Comparison of ENCODE assay signal across 8 cellular contexts in genomic region chr12:12803186-12803585, GRCh38. TPM values are rescaled to one million over a fixed set of nuclear protein-coding genes. Genes with fewer than 3 reads are reported as not detected.
DNase-seq lines count a peak whose midpoint lies in the region; ATAC-seq and TF ChIP-seq lines count a peak whose summit lies in the region.

No MANE protein-coding gene starts in this region.

- H3K4me3 ChIP-seq in PC-9, result peak overlapping the region; percentile 47; the same call in 1 of the 2 replicates

- peaks cover 7% of the 10 kb centered on the region for H3K9me3 Mint-ChIP-seq in activated naive CD8-positive, alpha-beta T cell treated with anti-CD3 and anti-CD28 coated beads, Interleukin-2, amount 10 ng/mL, durations not matched to agents 7 days and 5 days

- H3K27me3 ChIP-seq in PC-9 (ENCODE audit: insufficient read depth, low read depth), result no peaks in the 10 kb centered on the region

- BruUV-seq in PC-9 (replicated peaks; lab: Mats Ljungman, UMichigan), result no TSS peak

- H3K4me2 ChIP-seq in PC-9, result peak overlapping the region; percentile 89

- intact Hi-C loops in PC-9 (cut with micrococcal nuclease; ENCODE audit: unreplicated experiment), result loop anchor here (1.0 to 5.0 kb wide), 4 partner anchors 37 to 419 kb away; no protein-coding TSS in a partner anchor

- CTCF ChIA-PET in PC-9 (lab: Charles Lee), result interaction anchor here (0.6 to 2.0 kb wide), 7 partner anchors 9 to 361 kb away, joined by 3 to 9 read pairs (median 4); no protein-coding TSS in a partner anchor

- ATAC-seq in GM19452 (IDR thresholded peaks at IDR 0.05; ENCODE audit: unreplicated experiment) (peak; percentile 71), HG03342 (IDR thresholded peaks at IDR 0.05; ENCODE audit: unreplicated experiment) (peak; percentile 74)
- peak; percentile 75 for ATAC-seq in activated naive CD8-positive, alpha-beta T cell treated with anti-CD3 and anti-CD28 coated beads, Interleukin-2, amount 10 ng/mL, durations not matched to agents 7 days and 5 days (ENCODE audit: low read depth)
- ATAC-seq in stimulated activated naive CD8-positive, alpha-beta T cell treated with anti-CD3 and anti-CD28 coated beads, Interleukin-15, Interleukin-2, amounts not matched to agents 100 U/mL and 50 U/mL, for 24 hours, result peak; percentile 77

- 0 out of 2 replicates have a peak, but pooled peaks cover 12% of the 10 kb centered on the region for H3K79me2 ChIP-seq in PC-9 (ENCODE audit: low read depth)

- H3K4me1 Mint-ChIP-seq in activated naive CD8-positive, alpha-beta T cell treated with anti-CD3 and anti-CD28 coated beads, Interleukin-2, amount 10 ng/mL, durations not matched to agents 7 days and 5 days, result peaks cover 55% of the 10 kb centered on the region

- peaks cover 62% of the 10 kb centered on the region for H3F3A ChIP-seq in PC-9 (ENCODE audit: insufficient read depth, low read depth)

- TF ChIP-seq CTCF in PC-9 (conservative IDR thresholded peaks at IDR 0.05), result no peak

- H3K36me3 Mint-ChIP-seq in activated naive CD8-positive, alpha-beta T cell treated with anti-CD3 and anti-CD28 coated beads, Interleukin-2, amount 10 ng/mL, durations not matched to agents 7 days and 5 days, result peaks cover 13% of the 10 kb centered on the region

- peaks cover 3% of the 10 kb centered on the region for H3K27me3 Mint-ChIP-seq in activated naive CD8-positive, alpha-beta T cell treated with anti-CD3 and anti-CD28 coated beads, Interleukin-2, amount 10 ng/mL, durations not matched to agents 7 days and 5 days

- H2AFZ ChIP-seq in PC-9, result no peak overlapping the region

- no peaks in the 10 kb centered on the region for H3K9me2 ChIP-seq in PC-9 (ENCODE audit: insufficient read depth)

- H3K27ac ChIP-seq in PC-9, result peak overlapping the region; percentile 100

- peaks cover 91% of the 10 kb centered on the region for H3K4me1 ChIP-seq in PC-9 (replicated peaks; ENCODE audit: insufficient read depth)

- POLR2A ChIA-PET in PC-9 (lab: Charles Lee; ENCODE audit: unreplicated experiment), result interaction anchor here (0.6 to 1.9 kb wide), 22 partner anchors 8 to 441 kb away, joined by 3 to 24 read pairs (median 6); partner anchors contain the start of gene GPRC5A
- POLR2A ChIA-PET in activated naive CD8-positive, alpha-beta T cell treated with anti-CD3 and anti-CD28 coated beads, Interleukin-2, amount 10 ng/mL, durations not matched to agents 7 days and 5 days (lab: Charles Lee), result interaction anchor here (0.6 to 2.2 kb wide), 8 partner anchors 10 to 92 kb away, joined by 3 to 11 read pairs (median 4); partner anchors contain the start of gene DDX47

- no peaks in the 10 kb centered on the region for H4K20me1 ChIP-seq in PC-9 (ENCODE audit: insufficient read depth)

- H3K4me3 Mint-ChIP-seq in activated naive CD8-positive, alpha-beta T cell treated with anti-CD3 and anti-CD28 coated beads, Interleukin-2, amount 10 ng/mL, durations not matched to agents 7 days and 5 days, result peak overlapping the region; percentile 82

- no peaks in the 10 kb centered on the region for H3K36me3 ChIP-seq in PC-9 (ENCODE audit: low read depth)

- H3K9me3 ChIP-seq in PC-9 (ENCODE audit: insufficient read depth, low read depth), result no peaks in the 10 kb centered on the region

- peak overlapping the region; percentile 92 for H3K27ac Mint-ChIP-seq in activated naive CD8-positive, alpha-beta T cell treated with anti-CD3 and anti-CD28 coated beads, Interleukin-2, amount 10 ng/mL, durations not matched to agents 7 days and 5 days

- DNase-seq in COLO829 (ENCODE audit: low spot score), result peak; percentile 93
- DNase-seq in PC-9, result peak; percentile 97 to 100
- peak; percentile 51 for DNase-seq in activated naive CD8-positive, alpha-beta T cell treated with anti-CD3 and anti-CD28 coated beads, Interleukin-2, amount 10 ng/mL, durations not matched to agents 7 days and 5 days
- DNase-seq in iPS-NIHi11 (ENCODE audit: low spot score), result peak; percentile 84
- peak; percentile 47 for DNase-seq in stimulated activated naive CD8-positive, alpha-beta T cell treated with anti-CD3 and anti-CD28 coated beads, Interleukin-15, Interleukin-2, amounts not matched to agents 100 U/mL and 50 U/mL, for 24 hours
- no peak for DNase-seq in NCI-H510A treated with DMSO at 0.1 percent for 48 hours (lab: John Stamatoyannopoulos, UW)

RNA-seq across cellular contexts. Expression of gene DDX47, which starts 10.0 kb away (rescaled TPM):
- 192 and 196 TPM in 2 replicates for total RNA-seq in PC-9 (2021)
- 10 to 100 TPM; 56.3 to 60.8 TPM for total RNA-seq in activated naive CD8-positive, alpha-beta T cell treated with anti-CD3 and anti-CD28 coated beads, Interleukin-2, amount 10 ng/mL, durations not matched to agents 7 days and 5 days

RNA-seq across cellular contexts. Expression of gene APOLD1, which starts 17.7 kb away (rescaled TPM):
- total RNA-seq in PC-9 (2021), result 23.3 and 24.9 TPM in 2 replicates
- total RNA-seq in activated naive CD8-positive, alpha-beta T cell treated with anti-CD3 and anti-CD28 coated beads, Interleukin-2, amount 10 ng/mL, durations not matched to agents 7 days and 5 days, result 10 to 100 TPM; 10.3 to 12.1 TPM
